ENCODE assay signal across 10 cellular contexts in genomic region chr11:13261600-13262061, GRCh38. TPM values are rescaled to one million over a fixed set of nuclear protein-coding genes. Genes with fewer than 3 reads are reported as not detected.
DNase-seq lines count a peak whose midpoint lies in the region; ATAC-seq, FAIRE-seq and TF ChIP-seq lines count a peak whose summit lies in the region.
"Had no signal": no experiment of that assay in that cellular context is flagged by ENCODE, and none has a peak within 500 bp of the region (broad histone marks: within the 10 kb centered on the region; RNA-seq: fewer than 3 reads in every experiment).

No MANE protein-coding gene starts in this region.

- H3K4me1 ChIP-seq in HEK293 (ENCODE audit: control insufficient read depth, insufficient read depth, low read length) (no peaks in the 10 kb centered on the region), K562 (replicated peaks in 1 of 2; ENCODE audit: control insufficient read depth in 2 of 2, insufficient read depth in 2 of 2, low read length in 2 of 2) (no peaks in the 10 kb centered on the region; a peak in 2 of 5 replicates), kidney (ENCODE audit: control insufficient read depth in 1 of 2, insufficient read depth in 1 of 2, low read depth in 1 of 2, low read length in 2 of 2) (peaks cover 0 to 4% of the 10 kb centered on the region in 2 donors), subcutaneous abdominal adipose tissue (ENCODE audit: control insufficient read depth in 5 of 5, insufficient read depth in 5 of 5, low read length in 5 of 5) (peaks cover 0 to 30% (median 18%) of the 10 kb centered on the region in 5 donors)

- H3K27me3 ChIP-seq in K562 (ENCODE audit: control insufficient read depth in 2 of 2, insufficient read depth in 2 of 2, low read length in 2 of 2), result peaks cover 6 to 30% of the 10 kb centered on the region in 2 experiments; a peak in 4 of 5 replicates
- H3K27me3 ChIP-seq in subcutaneous abdominal adipose tissue (ENCODE audit: control insufficient read depth in 5 of 5, insufficient read depth in 4 of 5, low read length in 5 of 5), result no peaks in the 10 kb centered on the region

- TF ChIP-seq EP300 in K562 (IDR thresholded peaks at IDR 0.05; ENCODE audit: low read length), result no peak

- DNase-seq in K562 (ENCODE audit: extremely low read depth in 1 of 4, low spot score in 3 of 4) (no peak), kidney (no peak), C1 segment of cervical spinal cord (lab: John Stamatoyannopoulos, UW) (no peak), COR-L47 (lab: John Stamatoyannopoulos, UW) (no peak)
- DNase-seq in stimulated activated CD4-positive, alpha-beta T cell treated with anti-CD3 and anti-CD28 coated beads, Interleukin-1b, Interleukin-23, amount 100 ng/mL, for 48 hours, result no peak
- DNase-seq: central memory CD4-positive, alpha-beta T cell had no signal

- no peaks in the 10 kb centered on the region for H4K20me1 ChIP-seq in K562 (replicated peaks; ENCODE audit: control insufficient read depth, insufficient read depth, low read length)

- H3K4me3 ChIP-seq in HEK293 (ENCODE audit: low read depth, low read length), result no peak overlapping the region
- H3K4me3 ChIP-seq in K562, result no peak overlapping the region
- no peak overlapping the region for H3K4me3 ChIP-seq in kidney (ENCODE audit: low read length in 2 of 2)
- peak overlapping the region in 3 of 5 donors; percentile 18 to 58 (median 43) for H3K4me3 ChIP-seq in subcutaneous abdominal adipose tissue (ENCODE audit: low read depth in 1 of 5, low read length in 5 of 5)

- BruUV-seq in K562 (replicated peaks; lab: Mats Ljungman, UMichigan), result no TSS peak

- H3K9me3 ChIP-seq in HEK293 (ENCODE audit: control insufficient read depth, insufficient read depth, low read depth, low read length) (no peaks in the 10 kb centered on the region), K562 (replicated peaks; ENCODE audit: control insufficient read depth, insufficient read depth, low read depth, low read length) (no peaks in the 10 kb centered on the region), kidney (ENCODE audit: control insufficient read depth in 1 of 2, low read length in 2 of 2) (no peaks in the 10 kb centered on the region), subcutaneous abdominal adipose tissue (ENCODE audit: control insufficient read depth in 5 of 5, low read length in 5 of 5) (no peaks in the 10 kb centered on the region)
- H3K9me3 ChIP-seq: neutrophil had no signal

- 3% methylated on average over 7 of the region's 8 CpGs for WGBS in K562 (ENCODE audit: insufficient coverage, low coverage, missing lambda C conversion rate)

- POLR2A ChIA-PET in HEK293 (lab: Yijun Ruan, JAX) (no interaction called here), K562 (lab: Yijun Ruan, JAX) (no interaction called here)

- no peak overlapping the region for H3K4me2 ChIP-seq in K562 (ENCODE audit: insufficient read depth, low read length)

- no peak for TF ChIP-seq POLR2A in K562 (conservative IDR thresholded peaks at IDR 0.05)

- H3K36me3 ChIP-seq in HEK293 (ENCODE audit: control insufficient read depth in 2 of 2, insufficient read depth in 1 of 2, low read length in 2 of 2), result no peaks in the 10 kb centered on the region
- H3K36me3 ChIP-seq in K562 (ENCODE audit: control insufficient read depth, insufficient read depth, low read length), result no peaks in the 10 kb centered on the region
- no peaks in the 10 kb centered on the region for H3K36me3 ChIP-seq in kidney (ENCODE audit: control insufficient read depth in 1 of 2, insufficient read depth in 2 of 2, low read length in 2 of 2)
- H3K36me3 ChIP-seq in subcutaneous abdominal adipose tissue (ENCODE audit: control insufficient read depth in 5 of 5, insufficient read depth in 5 of 5, low read length in 5 of 5), result no peaks in the 10 kb centered on the region
- H3K36me3 ChIP-seq: neutrophil had no signal

- no peak overlapping the region for H3K9ac ChIP-seq in K562 (ENCODE audit: insufficient read depth in 1 of 2, low read depth in 2 of 2, low read length in 2 of 2)
- no peak overlapping the region for H3K9ac ChIP-seq in kidney (ENCODE audit: low read length in 2 of 2)
- peak overlapping the region in 1 of 5 donors; percentile 6 for H3K9ac ChIP-seq in subcutaneous abdominal adipose tissue (ENCODE audit: low read length in 5 of 5)

- CTCF ChIA-PET in HEK293 (lab: Yijun Ruan, JAX), result interaction anchor here (0.6 to 3.8 kb wide), 8 partner anchors 11 to 1993 kb away, joined by 3 to 13 read pairs (median 4); no protein-coding TSS in a partner anchor
- CTCF ChIA-PET in K562 (lab: Yijun Ruan, JAX; ENCODE audit: low intra/inter-chr PET ratio), result no interaction called here

- intact Hi-C loops in K562 (cut with micrococcal nuclease), result no loop called here
- intact Hi-C loops in kidney (cut with DNase I), result no loop called here

- no peak for FAIRE-seq in K562 (lab: Jason Lieb, UNC)
- no peak for FAIRE-seq in kidney (lab: Jason Lieb, UNC)

- in situ Hi-C loops in K562 (cut with MboI), result no loop called here

- no peak overlapping the region for H2AFZ ChIP-seq in K562 (ENCODE audit: low read depth, low read length)

- no peak overlapping the region for H3K27ac ChIP-seq in HEK293 (ENCODE audit: extremely low read depth, low read depth, low read length)
- H3K27ac ChIP-seq in K562 (ENCODE audit: extremely low read depth, low read depth, low read length), result no peak overlapping the region
- H3K27ac ChIP-seq in kidney (ENCODE audit: low read depth in 2 of 2, low read length in 2 of 2), result peak overlapping the region; percentile 57 to 75
- H3K27ac ChIP-seq in subcutaneous abdominal adipose tissue (ENCODE audit: low read depth, low read length), result peak overlapping the region; percentile 82
- H3K27ac ChIP-seq: neutrophil had no signal

- no peaks in the 10 kb centered on the region for H3K79me2 ChIP-seq in K562 (ENCODE audit: control insufficient read depth, insufficient read depth, low read length)

- TF ChIP-seq RAD21 in K562 (CRISPR knock-in tag; conservative IDR thresholded peaks at IDR 0.05 in 1 of 2, IDR thresholded peaks at IDR 0.05 in 1 of 2), result no peak

- ATAC-seq in K562, result no peak
- no peak for ATAC-seq in HG02885 (IDR thresholded peaks at IDR 0.05; ENCODE audit: poor library complexity, unreplicated experiment)

- no peaks in the 10 kb centered on the region for H3K9me1 ChIP-seq in K562 (ENCODE audit: control insufficient read depth, insufficient read depth, low read length)

- no peak for TF ChIP-seq CTCF in HEK293 (tag by site-specific recombination; IDR thresholded peaks at IDR 0.05)
- no peak for TF ChIP-seq CTCF in K562 (IDR thresholded peaks at IDR 0.05 in 2 of 3, conservative IDR thresholded peaks at IDR 0.05 in 1 of 3; ENCODE audit: insufficient read depth in 2 of 3, low read depth in 1 of 3, low read length in 3 of 3)
- no peak for TF ChIP-seq CTCF in kidney (IDR thresholded peaks at IDR 0.05; ENCODE audit: borderline replicate concordance, extremely low read depth, insufficient read depth)

TF ChIP-seq in HEK293, 187 proteins besides CTCF, POLR2A, EP300 and RAD21:
- TF ChIP-seq ZNF248 (tag by site-specific recombination; IDR thresholded peaks at IDR 0.05) (no peak), ZNF169 (tag by site-specific recombination; IDR thresholded peaks at IDR 0.05) (no peak), ZBTB1 (tag by site-specific recombination; IDR thresholded peaks at IDR 0.05) (no peak), ZNF621 (tag by site-specific recombination; IDR thresholded peaks at IDR 0.05) (no peak), ZBTB17 (tag by site-specific recombination; IDR thresholded peaks at IDR 0.05) (peak; percentile 62), GLIS1 (tag by site-specific recombination; IDR thresholded peaks at IDR 0.05) (no peak), SCRT2 (tag by site-specific recombination; IDR thresholded peaks at IDR 0.05) (0 out of 2 replicates have a peak, but pooled peaks have one; percentile 21), ZNF654 (tag by site-specific recombination; IDR thresholded peaks at IDR 0.05; ENCODE audit: low read depth) (no peak), ZNF221 (tag by site-specific recombination; IDR thresholded peaks at IDR 0.05; ENCODE audit: borderline replicate concordance) (no peak), GLIS2 (tag by site-specific recombination; IDR thresholded peaks at IDR 0.05) (no peak)

TF ChIP-seq in K562, 482 proteins besides CTCF, POLR2A, EP300 and RAD21 (continues in another document):
- TF ChIP-seq NR1H2 (CRISPR knock-in tag; IDR thresholded peaks at IDR 0.05) (no peak), MEF2D (tag; conservative IDR thresholded peaks at IDR 0.05; ENCODE audit: low read depth) (no peak), GABPA (tag; conservative IDR thresholded peaks at IDR 0.05; ENCODE audit: low read depth) (peak; percentile 37; the same call in 1 of the 2 replicates), ZNF277 (CRISPR knock-in tag; IDR thresholded peaks at IDR 0.05; ENCODE audit: borderline replicate concordance) (no peak), FOSL1 (tag; conservative IDR thresholded peaks at IDR 0.05) (peak; percentile 94)

RNA-seq across cellular contexts. Expression of gene BMAL1, which starts 16.0 kb away (rescaled TPM):
- total RNA-seq in K562 (2011; cell fraction: chromatin; rRNA removed; ENCODE audit: low replicate concordance), result 1.2 and 2.3 TPM in 2 replicates
- total RNA-seq in K562 (2011; cell fraction: nucleolus; rRNA removed), result 0.83 and 1.1 TPM in 2 replicates
- 1.3 and 2.4 TPM in 2 replicates for total RNA-seq in K562 (2011; cell fraction: nucleoplasm; rRNA removed)
- total RNA-seq in K562 (2014; rRNA removed), result 0.57 and 2.4 TPM in 2 replicates
- 1.5 and 2.6 TPM in 2 replicates for total RNA-seq in K562 (2014; rRNA removed; fragmentation: Illumina TruSeq; extraction: Trizol)
- total RNA-seq in K562 (2015; rRNA removed; fragmentation: Illumina TruSeq; extraction: Trizol), result 0.54 and 0.64 TPM in 2 replicates
- 0.64 and 2.1 TPM in 2 replicates for total RNA-seq in K562 (2021)
- 0.40 and 0.45 TPM in 2 replicates for polyA plus RNA-seq in K562 (2011; rRNA removed)
- 0.21 and 0.40 TPM in 2 replicates for polyA plus RNA-seq in K562 (2011; cell fraction: cytosol; rRNA removed)
- 0.65 and 1.0 TPM in 2 replicates for polyA plus RNA-seq in K562 (2011; cell fraction: nucleus; rRNA removed)
- polyA plus RNA-seq in K562 (2012), result 0.83 and 2.1 TPM in 2 replicates
- 1.0 and 1.1 TPM in 2 replicates for polyA plus RNA-seq in K562 (2014; fragmentation: Illumina TruSeq; extraction: Trizol)
- polyA plus RNA-seq in K562 (2014; fragmentation: Nextera tagmentation; extraction: Ambion mirVana), result under 1 TPM; 0.14 to 0.24 TPM
- 1.1 and 4.4 TPM in 2 replicates for polyA plus RNA-seq in K562 (2014; rRNA removed)
- polyA minus RNA-seq in K562 (2011; rRNA and poly(A)+ RNA removed), result 0.24 and 0.25 TPM in 2 replicates
- polyA minus RNA-seq in K562 (2011; cell fraction: cytosol; rRNA and poly(A)+ RNA removed), result not detected in 2 replicates
- polyA minus RNA-seq in K562 (2011; cell fraction: nucleus; rRNA and poly(A)+ RNA removed), result 0.54 and 0.89 TPM in 2 replicates
- 20.6 TPM for total RNA-seq in kidney
- polyA plus RNA-seq in kidney (ENCODE audit: insufficient read depth, low read depth, low replicate concordance), result 9.2 TPM

Comparison
In these comparisons a context has a peak if more than half of its experiments do, and no peak if none do; other contexts are left out.
1. H3K27ac ChIP-seq: peak in kidney (2 of 2) and subcutaneous abdominal adipose tissue (single experiment); none in HEK293 (single experiment) and K562 (single experiment).
2. H3K4me3 ChIP-seq: peak in subcutaneous abdominal adipose tissue (3 of 5); none in HEK293 (single experiment), K562 (single experiment) and kidney (0 of 2).
3. Of the 44 proteins assayed by ChIP-seq in both K562 and HEK293: peak only in K562: none; only in HEK293: ZBTB17; in both: none; in neither: 43.